8 cellular contexts compared by ENCODE assay signal in genomic region chr7:116034411-116034810, GRCh38. TPM values are rescaled to one million over a fixed set of nuclear protein-coding genes. Genes with fewer than 3 reads are reported as not detected.
"Had no signal": no experiment of that assay in that cellular context is flagged by ENCODE, and none has a peak within 500 bp of the region (broad histone marks: within the 10 kb centered on the region; RNA-seq: fewer than 3 reads in every experiment).

No MANE protein-coding gene starts in this region.

- H3K27me3 Mint-ChIP-seq: IgD-negative memory B cell had no signal

- ATAC-seq: HepG2, K562 had no signal

- H3K4me3 ChIP-seq: K562 had no signal

- DNase-seq: IMR-90, KBM-7 had no signal

- H3K9me3 Mint-ChIP-seq: IgD-negative memory B cell had no signal

- FAIRE-seq: HepG2, HTR-8/SVneo, K562 had no signal

- H3K4me3 Mint-ChIP-seq: IgD-negative memory B cell had no signal

- H3K27ac ChIP-seq: HL-60 had no signal

- H3K36me3 Mint-ChIP-seq: IgD-negative memory B cell had no signal

RNA-seq across cellular contexts. Expression of gene TFEC, which starts 3.8 kb away (rescaled TPM):
- total RNA-seq: HepG2, HT-29, K562 had no signal
- polyA plus RNA-seq: HepG2 had no signal
